Comparison of ENCODE assay signal across 1 cellular context in the genomic region with DNA sequence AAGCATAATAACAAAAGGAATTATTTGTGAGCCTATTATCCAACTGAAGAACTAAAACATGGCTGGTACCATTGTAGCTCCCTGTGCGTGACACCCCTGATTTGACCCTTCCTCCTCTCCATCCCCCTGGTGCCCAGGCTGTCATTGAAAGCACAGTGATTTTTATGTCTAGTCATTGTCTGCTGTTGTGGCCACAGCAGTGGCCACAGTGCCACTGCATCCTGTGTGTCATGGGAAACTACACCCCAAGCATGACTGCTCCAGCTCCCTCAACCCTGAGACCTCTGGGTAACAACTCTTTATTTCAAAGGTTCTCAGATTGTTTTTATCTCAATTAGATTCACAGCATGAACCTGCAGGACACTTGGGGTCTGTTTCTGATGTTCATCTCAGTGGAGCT.
TF ChIP-seq lines count a peak whose summit lies in the region.

No MANE protein-coding gene starts in this region.

TF ChIP-seq in GM12878, 131 proteins besides CTCF, POLR2A, EP300 and RAD21:
- no peak for TF ChIP-seq KLF5 (IDR thresholded peaks at IDR 0.05; ENCODE audit: partially characterized antibody)
